17 cellular contexts compared by ENCODE assay signal in genomic region chr5:12277504-12278192, GRCh38.
DNase-seq lines count a peak whose midpoint lies in the region; ATAC-seq, FAIRE-seq and TF ChIP-seq lines count a peak whose summit lies in the region.
"Had no signal": no experiment of that assay in that cellular context is flagged by ENCODE, and none has a peak within 500 bp of the region (broad histone marks: within the 10 kb centered on the region; RNA-seq: fewer than 3 reads in every experiment).

No MANE protein-coding gene starts in this region.

- FAIRE-seq in H54 (lab: Jason Lieb, UNC): no peak
- FAIRE-seq: G401.6, small intestine had no signal

- no peak for TF ChIP-seq POLR2A in H54 (IDR thresholded peaks at IDR 0.05; ENCODE audit: low read depth, low read length)

- peak; percentile 67 for ATAC-seq in GM18520 (IDR thresholded peaks at IDR 0.05; ENCODE audit: unreplicated experiment)
- peak; percentile 98 for ATAC-seq in HG02943 (IDR thresholded peaks at IDR 0.05; ENCODE audit: low read depth, unreplicated experiment)
- ATAC-seq in HG03571 (IDR thresholded peaks at IDR 0.05; ENCODE audit: unreplicated experiment): peak; percentile 88
- ATAC-seq: left lung, WTC11 had no signal

- TF ChIP-seq CTCF in GM20000 (IDR thresholded peaks at IDR 0.05; ENCODE audit: extremely low read depth, missing control alignments): no peak

- DNase-seq in GM20000 (ENCODE audit: low spot score) (peak; percentile 11), H54 (ENCODE audit: insufficient read length, low spot score) (no peak), dedifferentiated amniotic fluid mesenchymal stem cell (ENCODE audit: extremely low spot score) (no peak), A172 (ENCODE audit: low spot score) (no peak)
- DNase-seq in activated CD4-positive, CD25-positive, alpha-beta regulatory T cell (lab: John Stamatoyannopoulos, UW): no peak
- DNase-seq: endodermal cell, H7, left lung, NCI-H1694, NCI-H774, nephron progenitor cell, small intestine had no signal
